Comparison of ENCODE assay signal across 1 cellular context in the genomic region with DNA sequence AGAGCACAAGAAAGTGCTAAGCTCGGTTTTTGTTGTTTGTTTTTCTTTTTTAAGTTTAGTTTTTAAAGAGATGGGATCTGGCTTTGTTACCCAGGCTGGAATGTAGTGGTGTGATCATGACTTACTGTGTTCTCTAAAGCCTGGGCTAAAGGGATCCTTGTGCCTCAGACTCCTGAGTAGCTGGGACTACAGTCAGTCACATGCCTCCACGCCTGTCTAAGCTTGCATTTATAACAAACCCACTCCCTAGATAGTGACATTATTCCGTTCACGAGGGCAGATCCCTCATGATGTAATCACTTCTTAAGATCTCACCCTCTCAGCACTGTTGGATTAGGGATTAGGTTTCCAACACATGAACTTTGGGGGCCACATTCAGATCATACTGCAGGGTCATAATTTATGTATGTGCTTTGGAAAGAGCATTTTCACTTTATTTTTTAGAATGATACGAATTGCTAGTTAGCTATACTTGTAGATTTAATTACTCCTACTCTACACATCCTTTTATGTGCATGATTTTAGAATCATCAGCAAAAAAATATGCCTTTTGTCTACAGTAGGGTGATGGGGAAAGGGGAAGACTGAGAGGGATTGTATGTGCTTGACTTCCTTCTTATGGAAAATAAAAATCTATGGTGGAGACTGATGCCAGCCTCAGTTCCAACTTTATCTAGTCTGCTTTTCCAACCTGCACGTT.
TF ChIP-seq lines count a peak whose summit lies in the region.

No MANE protein-coding gene starts in this region.

TF ChIP-seq in HEK293, 187 proteins besides CTCF, POLR2A, EP300 and RAD21 (continued from another document):
- TF ChIP-seq ZBTB21 (tag by site-specific recombination; IDR thresholded peaks at IDR 0.05) (peak; percentile 87), SP7 (tag by site-specific recombination; IDR thresholded peaks at IDR 0.05) (peak; percentile 85), ZNF660 (tag by site-specific recombination; IDR thresholded peaks at IDR 0.05) (peak; percentile 77; the same call in 1 of the 2 replicates), WT1 (tag by site-specific recombination; IDR thresholded peaks at IDR 0.05) (peak; percentile 94), MZF1 (tag by site-specific recombination; IDR thresholded peaks at IDR 0.05; ENCODE audit: borderline replicate concordance) (peak; percentile 95), ZNF24 (tag by site-specific recombination; IDR thresholded peaks at IDR 0.05) (peak; percentile 83), ZNF792 (tag by site-specific recombination; IDR thresholded peaks at IDR 0.05) (peak; percentile 86; the same call in 1 of the 2 replicates), ZBTB48 (tag by site-specific recombination; IDR thresholded peaks at IDR 0.05) (peak; percentile 93)
- TF ChIP-seq, protein P1, sequence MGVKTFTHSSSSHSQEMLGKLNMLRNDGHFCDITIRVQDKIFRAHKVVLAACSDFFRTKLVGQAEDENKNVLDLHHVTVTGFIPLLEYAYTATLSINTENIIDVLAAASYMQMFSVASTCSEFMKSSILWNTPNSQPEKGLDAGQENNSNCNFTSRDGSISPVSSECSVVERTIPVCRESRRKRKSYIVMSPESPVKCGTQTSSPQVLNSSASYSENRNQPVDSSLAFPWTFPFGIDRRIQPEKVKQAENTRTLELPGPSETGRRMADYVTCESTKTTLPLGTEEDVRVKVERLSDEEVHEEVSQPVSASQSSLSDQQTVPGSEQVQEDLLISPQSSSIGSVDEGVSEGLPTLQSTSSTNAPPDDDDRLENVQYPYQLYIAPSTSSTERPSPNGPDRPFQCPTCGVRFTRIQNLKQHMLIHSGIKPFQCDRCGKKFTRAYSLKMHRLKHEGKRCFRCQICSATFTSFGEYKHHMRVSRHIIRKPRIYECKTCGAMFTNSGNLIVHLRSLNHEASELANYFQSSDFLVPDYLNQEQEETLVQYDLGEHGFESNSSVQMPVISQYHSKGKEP (tag by site-specific recombination; IDR thresholded peaks at IDR 0.05) = peak; percentile 64; the same call in 1 of the 2 replicates
- TF ChIP-seq, protein P2, sequence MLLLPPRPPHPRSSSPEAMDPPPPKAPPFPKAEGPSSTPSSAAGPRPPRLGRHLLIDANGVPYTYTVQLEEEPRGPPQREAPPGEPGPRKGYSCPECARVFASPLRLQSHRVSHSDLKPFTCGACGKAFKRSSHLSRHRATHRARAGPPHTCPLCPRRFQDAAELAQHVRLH (tag by site-specific recombination; IDR thresholded peaks at IDR 0.05) = no peak
TF ChIP-seq in HEK293: peak in this region for 39.
